Comparison of ENCODE assay signal across 8 cellular contexts in genomic region chr19:7852851-7853759, GRCh38. TPM values are rescaled to one million over a fixed set of nuclear protein-coding genes. Genes with fewer than 3 reads are reported as not detected.
DNase-seq lines count a peak whose midpoint lies in the region; ATAC-seq and TF ChIP-seq lines count a peak whose summit lies in the region.

No MANE protein-coding gene starts in this region.

- H3K36me3 ChIP-seq in gastroesophageal sphincter (peaks cover 0 to 38% of the 10 kb centered on the region in 2 donors), ovary (no peaks in the 10 kb centered on the region), vagina (no peaks in the 10 kb centered on the region)

- no peaks in the 10 kb centered on the region for H3K9me3 ChIP-seq in gastroesophageal sphincter
- no peaks in the 10 kb centered on the region for H3K9me3 ChIP-seq in ovary
- no peaks in the 10 kb centered on the region for H3K9me3 ChIP-seq in vagina

- TF ChIP-seq CTCF in gastroesophageal sphincter (IDR thresholded peaks at IDR 0.05) (peak in 3 of 4 experiments; percentile 54 to 89 (median 76)), ovary (IDR thresholded peaks at IDR 0.05) (peak; percentile 54 to 87 (median 67)), vagina (IDR thresholded peaks at IDR 0.05) (peak; percentile 55 to 91 (median 59))

- WGBS in gastroesophageal sphincter (ENCODE audit: low coverage in 1 of 2), 2 donors, result 0 to 11% methylated on average over 3 to 15 of the region's 45 CpGs
- 26 to 30% (median 27%) methylated on average over 40 to 45 of the region's 45 CpGs for WGBS in ovary, 3 donors

- peak; percentile 84 for DNase-seq in DMS79 treated with DMSO at 0.1 percent for 48 hours (lab: John Stamatoyannopoulos, UW)
- peak; percentile 36 to 72 for DNase-seq in Kasumi-1 (lab: John Stamatoyannopoulos, UW)
- DNase-seq in SHP77 (lab: John Stamatoyannopoulos, UW), result peak; percentile 52 to 87
- peak; percentile 65 for DNase-seq in activated gamma-delta T cell treated with Interleukin-2 at 50 U/mL for 16 hours
- peak; percentile 60 to 82 (median 73) for DNase-seq in ovary
- DNase-seq in vagina (ENCODE audit: extremely low spot score in 2 of 2), result no peak

- H3K27me3 ChIP-seq in gastroesophageal sphincter (peaks cover 31% of the 10 kb centered on the region), ovary (no peaks in the 10 kb centered on the region), vagina (no peaks in the 10 kb centered on the region)

- ATAC-seq in gastroesophageal sphincter, result peak; percentile 79
- no peak for ATAC-seq in HG03460 (IDR thresholded peaks at IDR 0.05; ENCODE audit: unreplicated experiment)

- H3K27ac ChIP-seq in gastroesophageal sphincter (peak overlapping the region in 1 of 4 donors; percentile 30), ovary (no peak overlapping the region), vagina (no peak overlapping the region)

- H3K4me3 ChIP-seq in gastroesophageal sphincter (no peak overlapping the region), ovary (no peak overlapping the region), vagina (no peak overlapping the region)

- intact Hi-C loops in ovary (cut with DNase I) (no loop called here), vagina (cut with DNase I) (no loop called here)

- peaks cover 0 to 9% (median 0%) of the 10 kb centered on the region in 3 donors for H3K4me1 ChIP-seq in gastroesophageal sphincter
- H3K4me1 ChIP-seq in ovary (ENCODE audit: insufficient read depth), result peaks cover 15% of the 10 kb centered on the region
- H3K4me1 ChIP-seq in vagina, result peaks cover 8% of the 10 kb centered on the region

- no peak for TF ChIP-seq POLR2A in gastroesophageal sphincter (IDR thresholded peaks at IDR 0.05)
- no peak for TF ChIP-seq POLR2A in ovary (IDR thresholded peaks at IDR 0.05)
- TF ChIP-seq POLR2A in vagina (IDR thresholded peaks at IDR 0.05), result no peak

- TF ChIP-seq EP300 in gastroesophageal sphincter (IDR thresholded peaks at IDR 0.05) (no peak), ovary (IDR thresholded peaks at IDR 0.05) (no peak)

RNA-seq across cellular contexts. Expression of gene PRR36, which starts 21.1 kb away (rescaled TPM):
- total RNA-seq in gastroesophageal sphincter (not detected), ovary (1 to 10 TPM in 3 of 7 donors, under 1 TPM in 4; 0.45 to 2.2 (median 0.95) TPM), vagina (not detected)
- polyA plus RNA-seq in ovary, result under 1 TPM; 0.05 to 0.27 TPM

RNA-seq across cellular contexts. Expression of gene EVI5L, which starts 23.1 kb away (rescaled TPM):
- total RNA-seq in gastroesophageal sphincter, result 10 to 100 TPM; 17.3 to 46.3 (median 22.2) TPM
- total RNA-seq in ovary, result 10 to 100 TPM in 5 of 7 donors, 1 to 10 TPM in 2; 5.1 to 15.9 (median 13.1) TPM
- 10 to 100 TPM in 1 of 2 donors, 1 to 10 TPM in 1; 7.2 to 10.9 TPM for polyA plus RNA-seq in ovary
- total RNA-seq in vagina, result 17.2 TPM

RNA-seq across cellular contexts. Expression of gene LRRC8E, which starts 35.2 kb away (rescaled TPM):
- total RNA-seq in gastroesophageal sphincter (under 1 TPM; 0.13 to 0.32 (median 0.29) TPM), ovary (1 to 10 TPM in 1 of 7 donors, under 1 TPM in 4, not detected in 2; 0.10 to 2.1 (median 0.72) TPM), vagina (6.6 TPM)
- under 1 TPM; 0.13 to 0.97 TPM for polyA plus RNA-seq in ovary

RNA-seq across cellular contexts. Expression of gene MAP2K7, which starts 50.6 kb away (rescaled TPM):
- 10 to 100 TPM; 13.9 to 23.4 (median 17.9) TPM for total RNA-seq in gastroesophageal sphincter
- 10 to 100 TPM in 5 of 7 donors, 1 to 10 TPM in 2; 9.2 to 35.5 (median 26.3) TPM for total RNA-seq in ovary
- polyA plus RNA-seq in ovary, result 10 to 100 TPM in 1 of 2 donors, 1 to 10 TPM in 1; 6.3 to 32.2 TPM
- 26.8 TPM for total RNA-seq in vagina

Comparison
In these comparisons a context has a peak if more than half of its experiments do, and no peak if none do; other contexts are left out.
1. DNase-seq: peak in DMS79 treated with DMSO at 0.1 percent for 48 hours (single experiment), Kasumi-1 (2 of 2), SHP77 (2 of 2), activated gamma-delta T cell treated with Interleukin-2 at 50 U/mL for 16 hours (single experiment) and ovary (5 of 5); none in vagina (0 of 2).
2. Peak in every context shown above with its lines, with median percentiles within 50 percentile points of each other: CTCF ChIP-seq.